17 cellular contexts compared by ENCODE assay signal in genomic region chr10:75505840-75506506, GRCh38.
DNase-seq lines count a peak whose midpoint lies in the region; ATAC-seq and TF ChIP-seq lines count a peak whose summit lies in the region.
"Had no signal": no experiment of that assay in that cellular context is flagged by ENCODE, and none has a peak within 500 bp of the region (broad histone marks: within the 10 kb centered on the region; RNA-seq: fewer than 3 reads in every experiment).

No MANE protein-coding gene starts in this region.

- H3K4me1 Mint-ChIP-seq in Calu3 (ENCODE audit: low read depth, unreplicated experiment): no peaks in the 10 kb centered on the region
- H3K4me1 Mint-ChIP-seq: H9 had no signal

- H3K4me3 ChIP-seq in coronary artery: no peak overlapping the region
- H3K4me3 ChIP-seq: ascending aorta, heart left ventricle, pancreas, PC-9 had no signal

- H3K36me3 Mint-ChIP-seq in Calu3 (ENCODE audit: insufficient read depth, unreplicated experiment): no peaks in the 10 kb centered on the region

- BruUV-seq in Calu3 (replicated peaks; lab: Mats Ljungman, UMichigan): no TSS peak

- H3K27me3 Mint-ChIP-seq in Calu3 (ENCODE audit: unreplicated experiment): peaks cover 24% of the 10 kb centered on the region
- H3K27me3 Mint-ChIP-seq: dendritic cell treated with granulocyte-macrophage colony-stimulating factor and Interleukin-4, amounts not matched to agents 40 ng/mL and 50 ng/mL, for 4 days had no signal

- intact Hi-C loops in Calu3 (cut with micrococcal nuclease; ENCODE audit: unreplicated experiment): no loop called here

- CTCF ChIA-PET in Calu3 (lab: Charles Lee): interaction anchor here (0.7 kb wide), 1 partner anchor 281 kb away, joined by 3 read pairs; no protein-coding TSS in a partner anchor

- DNase-seq in NCI-H2227 (lab: John Stamatoyannopoulos, UW; ENCODE audit: unreplicated experiment): no peak
- no peak for DNase-seq in NCI-H2196 (lab: John Stamatoyannopoulos, UW; ENCODE audit: unreplicated experiment)
- DNase-seq in coronary artery (ENCODE audit: low spot score): no peak
- DNase-seq in Calu3: no peak
- DNase-seq: activated gamma-delta T cell treated with Interleukin-2 at 50 U/mL for 16 hours, H9, heart left ventricle, NCI-H187, pancreas, PC-9 had no signal

- H3K4me3 Mint-ChIP-seq in Calu3 (ENCODE audit: low read depth, unreplicated experiment): no peak overlapping the region
- H3K4me3 Mint-ChIP-seq: dendritic cell treated with granulocyte-macrophage colony-stimulating factor and Interleukin-4, amounts not matched to agents 40 ng/mL and 50 ng/mL, for 4 days; H9 had no signal

- peak; percentile 62 for ATAC-seq in GM18508 (IDR thresholded peaks at IDR 0.05; ENCODE audit: insufficient read depth, unreplicated experiment)
- ATAC-seq in GM19463 (IDR thresholded peaks at IDR 0.05; ENCODE audit: unreplicated experiment): peak; percentile 81
- ATAC-seq in HG02885 (IDR thresholded peaks at IDR 0.05; ENCODE audit: poor library complexity, unreplicated experiment): peak; percentile 63
- peak; percentile 62 for ATAC-seq in HG03520 (IDR thresholded peaks at IDR 0.05; ENCODE audit: unreplicated experiment)
- ATAC-seq: esophagus mucosa, heart left ventricle, pancreas had no signal

- H3K27ac Mint-ChIP-seq in Calu3 (ENCODE audit: unreplicated experiment): no peak overlapping the region
- H3K27ac Mint-ChIP-seq: dendritic cell treated with granulocyte-macrophage colony-stimulating factor and Interleukin-4, amounts not matched to agents 40 ng/mL and 50 ng/mL, for 4 days; H9 had no signal

- H3K9me3 Mint-ChIP-seq in Calu3 (ENCODE audit: low read depth, unreplicated experiment): no peaks in the 10 kb centered on the region
- H3K9me3 Mint-ChIP-seq: dendritic cell treated with granulocyte-macrophage colony-stimulating factor and Interleukin-4, amounts not matched to agents 40 ng/mL and 50 ng/mL, for 4 days had no signal

- TF ChIP-seq CTCF in coronary artery (IDR thresholded peaks at IDR 0.05) (no peak), Calu3 (IDR thresholded peaks at IDR 0.05; ENCODE audit: unreplicated experiment) (no peak)

- H3K27ac ChIP-seq in coronary artery: no peak overlapping the region
- H3K27ac ChIP-seq: ascending aorta, heart left ventricle, pancreas, PC-9 had no signal
